12 cellular contexts compared by ENCODE assay signal in the genomic region with DNA sequence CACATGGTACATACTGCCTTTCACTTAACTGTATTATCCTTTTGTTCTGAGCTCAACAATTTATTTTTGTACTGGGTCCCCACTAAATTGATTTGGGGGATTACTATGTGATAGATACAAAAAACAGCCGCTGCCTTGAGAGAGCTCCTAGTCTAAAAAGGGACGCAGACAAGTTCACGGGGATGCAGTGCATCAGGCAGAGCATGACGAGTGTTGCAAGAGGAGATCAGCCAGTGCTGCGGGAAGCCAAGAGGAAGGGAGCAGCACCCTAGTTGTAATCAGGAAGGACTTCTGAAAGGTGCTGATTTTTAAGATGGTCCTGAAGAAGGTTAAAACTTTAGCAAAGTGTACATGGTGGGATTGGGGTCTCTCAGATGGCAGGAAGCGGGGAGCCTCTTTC.
"Had no signal": no experiment of that assay in that cellular context is flagged by ENCODE, and none has a peak within 500 bp of the region (broad histone marks: within the 10 kb centered on the region; RNA-seq: fewer than 3 reads in every experiment).

No MANE protein-coding gene starts in this region.

- DNase-seq: activated CD4-positive, CD25-positive, alpha-beta regulatory T cell treated with anti-CD3 and anti-CD28 coated beads, Interleukin-2, amount 50 U/mL, for 72 hours; activated CD8-positive, alpha-beta memory T cell treated with anti-CD3 and anti-CD28 coated beads, Interleukin-2, amount 50 U/mL, for 48 hours; activated CD8-positive, alpha-beta T cell treated with anti-CD3 and anti-CD28 coated beads, Interleukin-2, amount 10 ng/mL, durations not matched to agents 7 days and 5 days; activated naive CD4-positive, alpha-beta T cell; central memory CD4-positive, alpha-beta T cell; effector memory CD4-positive, alpha-beta T cell; SK-N-SH had no signal

- H3K4me3 ChIP-seq: hepatocyte, skin epidermis, tibial nerve had no signal

- ATAC-seq: activated CD8-positive, alpha-beta T cell treated with anti-CD3 and anti-CD28 coated beads, Interleukin-2, amount 10 ng/mL, durations not matched to agents 7 days and 5 days had no signal

- H3K4me2 ChIP-seq: hepatocyte, SK-N-SH had no signal

- H3K27me3 ChIP-seq: hepatocyte, neutrophil, tibial nerve had no signal

- H3K9ac ChIP-seq: SK-N-SH had no signal

- H3K9me3 ChIP-seq: neutrophil, SK-N-SH had no signal

- H3K27ac ChIP-seq: epithelial cell of prostate, hepatocyte, neutrophil, skin epidermis, tibial nerve had no signal

- H2AFZ ChIP-seq: hepatocyte had no signal
